ENCODE assay signal across 8 cellular contexts in the genomic region with DNA sequence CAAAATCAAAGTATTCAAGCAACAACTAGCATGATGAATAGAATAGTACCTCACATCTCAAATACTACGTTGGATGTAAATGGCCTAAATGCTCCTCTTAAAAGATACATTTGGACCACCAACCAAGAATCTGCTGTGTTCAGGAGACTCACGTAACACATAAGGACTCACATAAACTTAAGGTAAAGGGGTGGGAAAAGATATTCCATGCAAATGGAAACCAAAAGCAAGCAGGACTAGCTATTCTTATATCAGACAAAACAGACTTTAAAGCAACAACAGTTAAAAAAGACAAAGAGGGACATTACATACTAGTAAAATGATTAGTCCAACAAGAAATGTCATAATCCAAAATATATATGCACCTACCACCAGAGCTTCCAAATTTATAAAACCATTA. TPM values are rescaled to one million over a fixed set of nuclear protein-coding genes. Genes with fewer than 3 reads are reported as not detected.
"Had no signal": no experiment of that assay in that cellular context is flagged by ENCODE, and none has a peak within 500 bp of the region (broad histone marks: within the 10 kb centered on the region; RNA-seq: fewer than 3 reads in every experiment).

No MANE protein-coding gene starts in this region.

RNA-seq across cellular contexts. Expression of a gene that starts 18.3 kb away (rescaled TPM):
- total RNA-seq: LHCN-M2, MCF 10A, PC-9, Peyer's patch, Right ventricle myocardium inferior, RPMI7951, SJCRH30 had no signal
- polyA plus RNA-seq: IgD-negative memory B cell had no signal
